In the genomic region with DNA sequence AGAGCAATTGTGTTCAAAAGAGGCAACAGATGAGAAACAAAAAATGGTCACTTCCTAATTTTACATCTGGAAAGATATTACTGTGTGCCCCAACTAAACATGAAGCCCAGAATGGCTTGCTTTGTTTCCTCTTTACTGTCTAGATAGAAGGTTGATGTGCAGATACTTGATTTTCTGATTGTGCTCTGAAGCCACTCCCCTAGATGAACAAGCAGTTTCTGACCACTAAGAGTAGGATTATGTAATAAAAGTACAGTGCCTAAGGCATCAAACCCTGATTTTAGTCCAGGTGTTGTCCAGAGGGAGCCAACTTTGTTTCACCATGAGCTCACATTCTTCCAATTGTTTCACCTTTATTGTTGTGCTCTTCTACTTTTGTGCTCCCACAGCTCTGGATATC, we compare ENCODE assay signal across 7 cellular contexts.
A peak's percentile ranks its signal among the peaks of the same experiment; 100 is the strongest.
DNase-seq lines count a peak whose midpoint lies in the region; ATAC-seq, FAIRE-seq and TF ChIP-seq lines count a peak whose summit lies in the region.
"Not testable (repeated sequence)": the region's sequence is repeated elsewhere in the genome, so short reads cannot be mapped to it uniquely, and the experiment has no call there.

No MANE protein-coding gene starts in this region.

- SMC1A ChIA-PET in GM12878 (lab: Charles Lee; ENCODE audit: uncharacterized antibody, unreplicated experiment): not testable (repeated sequence)

- ATAC-seq in GM12878: peak; percentile 54

- not testable (repeated sequence) for H4K8ac ChIP-seq in H1 (ENCODE audit: extremely low read depth, insufficient read depth, low read length)

- TF ChIP-seq CTCF in GM12864 (IDR thresholded peaks at IDR 0.05; ENCODE audit: low read depth, low read length, missing control alignments); MM.1S (IDR thresholded peaks at IDR 0.05; ENCODE audit: low read length); GM12878 (IDR thresholded peaks at IDR 0.05 in 2 of 3, conservative IDR thresholded peaks at IDR 0.05 in 1 of 3; ENCODE audit: control insufficient read depth in 2 of 3, extremely low read depth in 1 of 3, insufficient read depth in 1 of 3, low read depth in 3 of 3, low read length in 3 of 3); H1 (IDR thresholded peaks at IDR 0.05; ENCODE audit: control extremely low read depth in 1 of 3, insufficient read depth in 1 of 3, low read depth in 1 of 3, low read length in 3 of 3); keratinocyte (optimal IDR thresholded peaks at IDR 0.05 in 1 of 3, IDR thresholded peaks at IDR 0.05 in 1 of 3, conservative IDR thresholded peaks at IDR 0.05 in 1 of 3; ENCODE audit: extremely low read depth in 1 of 3, insufficient read depth in 2 of 3, low read length in 3 of 3): not testable (repeated sequence)

- H4K91ac ChIP-seq in H1 (replicated peaks; ENCODE audit: insufficient read length, low read length): not testable (repeated sequence)

- H3K4me3 ChIP-seq in GM12864 (ENCODE audit: low read depth, low read length); MM.1S (ENCODE audit: low read length); GM12878; H1 (ENCODE audit: extremely low read depth in 1 of 4, insufficient read depth in 2 of 4, low read depth in 3 of 4, low read length in 4 of 4); keratinocyte (ENCODE audit: control insufficient read depth in 2 of 3, extremely low read depth in 1 of 3, insufficient read depth in 2 of 3, low read depth in 1 of 3, low read length in 3 of 3): not testable (repeated sequence)

- H3K79me1 ChIP-seq in H1 (ENCODE audit: low read depth, low read length): not testable (repeated sequence)

- H3K27ac ChIP-seq in MM.1S (ENCODE audit: low read length): peak overlapping the region; percentile 53; the same call in 1 of the 2 replicates
- H3K27ac ChIP-seq in GM12878 (ENCODE audit: control insufficient read depth, insufficient read depth); H1 (ENCODE audit: low read depth, low read length); keratinocyte (ENCODE audit: control insufficient read depth, insufficient read depth, low read length): not testable (repeated sequence)

- H3K4me1 ChIP-seq in MM.1S (ENCODE audit: low read length): peaks cover 26% of the 10 kb centered on the region
- not testable (repeated sequence) for H3K4me1 ChIP-seq in GM12878 (ENCODE audit: control insufficient read depth, insufficient read depth, low read length); H1 (replicated peaks in 1 of 4; ENCODE audit: control insufficient read depth in 3 of 4, insufficient read depth in 4 of 4, low read length in 3 of 4); keratinocyte (ENCODE audit: control insufficient read depth, extremely low read depth, insufficient read depth, low read length)

- not testable (repeated sequence) for H3K23ac ChIP-seq in H1 (ENCODE audit: insufficient read length)

- H3K79me2 ChIP-seq in MM.1S (ENCODE audit: low read length); GM12878 (ENCODE audit: control insufficient read depth, insufficient read depth, low read length); H1 (ENCODE audit: control insufficient read depth in 1 of 2, insufficient read depth in 2 of 2, low read length in 2 of 2); keratinocyte (ENCODE audit: control insufficient read depth, insufficient read depth, low read length): not testable (repeated sequence)

- CTCF ChIA-PET in GM12878 (lab: Yijun Ruan, JAX); H1 (lab: Charles Lee; ENCODE audit: partially characterized antibody): not testable (repeated sequence)

- intact Hi-C loops in GM12878 (cut with micrococcal nuclease; ENCODE audit: unreplicated experiment): not testable (repeated sequence)

- not testable (repeated sequence) for H3K56ac ChIP-seq in H1 (replicated peaks; ENCODE audit: insufficient read length, low read depth, low read length)

- not testable (repeated sequence) for H3K23me2 ChIP-seq in H1 (ENCODE audit: low read depth, low read length)

- not testable (repeated sequence) for BruUV-seq in GM12878 (replicated peaks; lab: Mats Ljungman, UMichigan)

- H3F3A ChIP-seq in MM.1S (ENCODE audit: insufficient read depth, low read length): peaks cover 22% of the 10 kb centered on the region

- peak overlapping the region; percentile 46; the same call in 1 of the 2 replicates for H3K4me2 ChIP-seq in MM.1S (ENCODE audit: low read depth, low read length)
- not testable (repeated sequence) for H3K4me2 ChIP-seq in GM12878 (ENCODE audit: control insufficient read depth, insufficient read depth); H1 (ENCODE audit: insufficient read depth in 1 of 2, low read depth in 2 of 2, low read length in 2 of 2); keratinocyte (ENCODE audit: control insufficient read depth, extremely low read depth, insufficient read depth, low read depth, low read length)

- not testable (repeated sequence) for H3K4ac ChIP-seq in H1 (replicated peaks; ENCODE audit: insufficient read length, low read depth, low read length)

- H2BK15ac ChIP-seq in H1 (ENCODE audit: low read length): not testable (repeated sequence)

- not testable (repeated sequence) for H2AFZ ChIP-seq in MM.1S (ENCODE audit: low read length); GM12878 (ENCODE audit: control insufficient read depth, low read depth, low read length); H1 (ENCODE audit: low read length); keratinocyte (ENCODE audit: control insufficient read depth, low read length)

- not testable (repeated sequence) for TF ChIP-seq RAD21 in GM12878 (IDR thresholded peaks at IDR 0.05; ENCODE audit: insufficient read depth, low read depth, low read length); H1 (IDR thresholded peaks at IDR 0.05 in 1 of 2, conservative IDR thresholded peaks at IDR 0.05 in 1 of 2; ENCODE audit: low read depth in 2 of 2, low read length in 2 of 2)

- peak; percentile 34 for DNase-seq in GM12864 (ENCODE audit: low read depth)
- DNase-seq in H4 (ENCODE audit: low spot score): peak; percentile 14
- peak; percentile 37 for DNase-seq in MM.1S
- DNase-seq in OCI-M1 (lab: John Stamatoyannopoulos, UW): peak; percentile 46
- DNase-seq in GM12878 (ENCODE audit: low read depth, low spot score); H1 (ENCODE audit: low read depth in 1 of 2, low spot score in 2 of 2): not testable (repeated sequence)
- DNase-seq in keratinocyte (ENCODE audit: low read depth, low spot score): peak; percentile 11

- not testable (repeated sequence) for H2BK120ac ChIP-seq in H1 (replicated peaks; ENCODE audit: low read depth, low read length)

- RAD21 ChIA-PET in GM12878 (lab: Charles Lee; ENCODE audit: unreplicated experiment): not testable (repeated sequence)

- POLR2A ChIA-PET in GM12878 (lab: Charles Lee); H1 (lab: Charles Lee; ENCODE audit: partially characterized antibody): not testable (repeated sequence)

- H3K36me3 ChIP-seq in MM.1S (replicated peaks; ENCODE audit: insufficient read depth, low read length); GM12878 (ENCODE audit: control insufficient read depth in 2 of 2, insufficient read depth in 2 of 2, low read length in 1 of 2); H1 (ENCODE audit: control insufficient read depth in 2 of 4, insufficient read depth in 4 of 4, low read length in 3 of 4); keratinocyte (ENCODE audit: control insufficient read depth in 2 of 2, extremely low read depth in 1 of 2, insufficient read depth in 2 of 2, low read length in 2 of 2): not testable (repeated sequence)

- not testable (repeated sequence) for H3K18ac ChIP-seq in H1 (ENCODE audit: extremely low read depth, low read length)

- not testable (repeated sequence) for H3K27me3 ChIP-seq in MM.1S (replicated peaks; ENCODE audit: insufficient read depth, low read length); GM12878 (replicated peaks in 1 of 2; ENCODE audit: control insufficient read depth in 2 of 2, insufficient read depth in 2 of 2, low read length in 1 of 2); H1 (replicated peaks in 1 of 4; ENCODE audit: control insufficient read depth in 3 of 4, extremely low read depth in 1 of 4, insufficient read depth in 3 of 4, low read length in 3 of 4); keratinocyte (ENCODE audit: control insufficient read depth, extremely low read depth, insufficient read depth, low read length)

- not testable (repeated sequence) for H2BK5ac ChIP-seq in H1 (ENCODE audit: low read depth, low read length)

- not testable (repeated sequence) for H4K5ac ChIP-seq in H1 (ENCODE audit: insufficient read length, low read depth, low read length)

- not testable (repeated sequence) for H4K20me1 ChIP-seq in MM.1S (ENCODE audit: insufficient read depth, low read length); GM12878 (ENCODE audit: control insufficient read depth, insufficient read depth); H1 (replicated peaks in 1 of 2; ENCODE audit: control insufficient read depth in 1 of 2, insufficient read depth in 2 of 2, low read length in 2 of 2); keratinocyte (ENCODE audit: control insufficient read depth, extremely low read depth, insufficient read depth, low read length)

- H3K9ac ChIP-seq in MM.1S (ENCODE audit: low read length); GM12878 (ENCODE audit: control insufficient read depth, insufficient read depth, low read length); H1 (replicated peaks in 1 of 4; ENCODE audit: extremely low read depth in 1 of 4, low read depth in 3 of 4, low read length in 3 of 4); keratinocyte (ENCODE audit: control insufficient read depth, extremely low read depth, insufficient read depth, low read length): not testable (repeated sequence)

- not testable (repeated sequence) for TF ChIP-seq POLR2A in GM12878 (IDR thresholded peaks at IDR 0.05; ENCODE audit: low read depth, low read length); H1 (IDR thresholded peaks at IDR 0.05; ENCODE audit: control extremely low read depth in 1 of 2, low read depth in 2 of 2, low read length in 2 of 2)

- dilution Hi-C loops in keratinocyte (cut with MboI; ENCODE audit: extremely low pct_ligation_motif_present, low sequenced_read_pairs): not testable (repeated sequence)

- H2BK20ac ChIP-seq in H1 (ENCODE audit: low read length): not testable (repeated sequence)

- H2BK12ac ChIP-seq in H1 (ENCODE audit: low read depth, low read length): not testable (repeated sequence)

- not testable (repeated sequence) for TF ChIP-seq EP300 in GM12878 (IDR thresholded peaks at IDR 0.05; ENCODE audit: borderline replicate concordance in 1 of 2, control insufficient read depth in 1 of 2, low read depth in 2 of 2, low read length in 2 of 2); H1 (IDR thresholded peaks at IDR 0.05; ENCODE audit: borderline replicate concordance in 1 of 2, low read depth in 2 of 2, low read length in 2 of 2)

- H3K9me3 ChIP-seq in MM.1S (replicated peaks; ENCODE audit: insufficient read depth, low read length); GM12878 (replicated peaks; ENCODE audit: control insufficient read depth, insufficient read depth, low read length); H1 (ENCODE audit: insufficient read depth in 2 of 2, low read depth in 1 of 2, low read length in 1 of 2); keratinocyte (ENCODE audit: control insufficient read depth, low read depth, low read length): not testable (repeated sequence)

- not testable (repeated sequence) for FAIRE-seq in GM12878 (lab: Jason Lieb, UNC)
- FAIRE-seq in H1 (lab: Jason Lieb, UNC) (peak; percentile 19), keratinocyte (lab: Jason Lieb, UNC) (peak; percentile 76)

- in situ Hi-C loops in GM12878 (cut with MboI): not testable (repeated sequence)

- H3K9me2 ChIP-seq in MM.1S (replicated peaks; ENCODE audit: insufficient read depth, low read length): not testable (repeated sequence)

- H2AK5ac ChIP-seq in H1 (ENCODE audit: low read depth, low read length): not testable (repeated sequence)

- H3K14ac ChIP-seq in H1 (ENCODE audit: insufficient read length): not testable (repeated sequence)

- not testable (repeated sequence) for H3K9me1 ChIP-seq in keratinocyte (ENCODE audit: control insufficient read depth, extremely low read depth, insufficient read depth, low read length)
